31 cellular contexts compared by ENCODE assay signal in the genomic region with DNA sequence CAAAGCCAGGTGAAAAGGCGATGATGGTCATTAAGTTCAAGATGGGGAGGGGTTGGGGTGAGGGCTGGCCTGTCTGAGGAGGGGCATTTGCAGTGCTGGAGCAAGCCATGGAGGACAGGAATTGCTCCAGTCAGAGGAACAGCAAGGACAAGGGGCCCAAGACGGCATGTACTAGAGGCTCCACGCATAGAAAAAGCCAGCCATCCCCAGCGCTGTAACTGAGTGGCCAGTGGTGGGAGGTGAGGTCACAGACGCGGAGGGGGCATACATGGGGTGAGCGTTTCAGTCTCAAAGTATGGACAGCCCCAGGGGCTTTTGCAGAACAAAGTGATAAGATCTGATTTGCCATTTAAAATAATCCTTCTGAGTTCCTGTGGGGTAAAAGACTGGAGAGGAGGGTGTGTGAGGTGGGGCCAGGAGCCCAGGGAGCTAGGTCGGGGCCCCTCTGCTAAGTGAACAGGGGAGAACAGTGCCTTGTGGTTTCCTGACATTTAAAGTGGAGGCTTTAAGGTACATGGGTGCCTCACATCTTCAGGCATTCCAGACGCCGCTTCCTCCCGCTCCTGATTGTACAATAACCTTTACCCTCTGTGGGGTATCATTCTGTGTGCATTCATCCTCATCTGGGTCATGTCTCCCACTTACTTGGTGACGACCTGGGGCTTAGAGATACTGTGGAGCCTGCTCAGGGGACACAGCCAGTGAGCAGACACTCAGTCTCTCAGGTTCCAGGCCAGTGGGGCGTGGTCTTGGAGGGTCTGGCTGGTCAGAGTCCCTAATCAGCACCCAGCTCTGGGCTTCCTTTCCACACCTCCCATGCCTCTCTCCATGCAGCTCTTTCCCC.
"Had no signal": no experiment of that assay in that cellular context is flagged by ENCODE, and none has a peak within 500 bp of the region (broad histone marks: within the 10 kb centered on the region; RNA-seq: fewer than 3 reads in every experiment).

No MANE protein-coding gene starts in this region.

- H3K27ac Mint-ChIP-seq: activated naive CD4-positive, alpha-beta T cell treated with anti-CD3 and anti-CD28 coated beads for 36 hours; activated naive CD8-positive, alpha-beta T cell treated with anti-CD3 and anti-CD28 coated beads for 36 hours; natural killer cell treated with Interleukin-12 subunit alpha and Interleukin-12 subunit beta and Interleukin-15 and Interleukin-18, amount 100 ng/mL, for 72 hours; progenitor cell of endocrine pancreas; stimulated activated memory B cell treated with anti-CD40 and anti-IgM and Interleukin-4, amounts not matched to agents 10 μg/mL and 1 μg/mL and 100 μg/mL, for 72 hours; T-helper 1 cell treated with Interleukin-12 subunit alpha and Interleukin-12 subunit beta and Interleukin-4 antibody, amounts not matched to agents 30 μg/mL and 1 μg/mL, for 36 hours had no signal

- H3K4me3 Mint-ChIP-seq: activated naive CD4-positive, alpha-beta T cell treated with anti-CD3 and anti-CD28 coated beads for 36 hours; activated naive CD8-positive, alpha-beta T cell treated with anti-CD3 and anti-CD28 coated beads for 36 hours; natural killer cell treated with Interleukin-12 subunit alpha and Interleukin-12 subunit beta and Interleukin-15 and Interleukin-18, amount 100 ng/mL, for 72 hours; stimulated activated memory B cell treated with anti-CD40 and anti-IgM and Interleukin-4, amounts not matched to agents 10 μg/mL and 1 μg/mL and 100 μg/mL, for 72 hours; T-helper 1 cell treated with Interleukin-12 subunit alpha and Interleukin-12 subunit beta and Interleukin-4 antibody, amounts not matched to agents 30 μg/mL and 1 μg/mL, for 36 hours had no signal

- H3K27ac ChIP-seq: adrenal gland, body of pancreas, cardiac muscle cell, epithelial cell of prostate, esophagus squamous epithelium, heart right ventricle, left lung, lower lobe of right lung, ovary, right lobe of liver, skin epidermis, tibial nerve, VCaP had no signal

- H3K9me3 Mint-ChIP-seq: activated naive CD4-positive, alpha-beta T cell treated with anti-CD3 and anti-CD28 coated beads for 36 hours; activated naive CD8-positive, alpha-beta T cell treated with anti-CD3 and anti-CD28 coated beads for 36 hours; natural killer cell treated with Interleukin-12 subunit alpha and Interleukin-12 subunit beta and Interleukin-15 and Interleukin-18, amount 100 ng/mL, for 72 hours; stimulated activated memory B cell treated with anti-CD40 and anti-IgM and Interleukin-4, amounts not matched to agents 10 μg/mL and 1 μg/mL and 100 μg/mL, for 72 hours; T-helper 1 cell treated with Interleukin-12 subunit alpha and Interleukin-12 subunit beta and Interleukin-4 antibody, amounts not matched to agents 30 μg/mL and 1 μg/mL, for 36 hours had no signal

- H3K4me3 ChIP-seq: adrenal gland, body of pancreas, cardiac muscle cell, esophagus squamous epithelium, heart right ventricle, left lung, lower lobe of right lung, ovary, right lobe of liver, skin epidermis, tibial nerve had no signal

- H3K36me3 Mint-ChIP-seq: activated naive CD8-positive, alpha-beta T cell treated with anti-CD3 and anti-CD28 coated beads for 36 hours; natural killer cell treated with Interleukin-12 subunit alpha and Interleukin-12 subunit beta and Interleukin-15 and Interleukin-18, amount 100 ng/mL, for 72 hours; stimulated activated memory B cell treated with anti-CD40 and anti-IgM and Interleukin-4, amounts not matched to agents 10 μg/mL and 1 μg/mL and 100 μg/mL, for 72 hours had no signal

- H3K9me3 ChIP-seq: adrenal gland, body of pancreas, esophagus squamous epithelium, heart right ventricle, left lung, lower lobe of right lung, ovary, right lobe of liver, SK-N-SH, tibial nerve had no signal

- DNase-seq: activated CD4-positive, alpha-beta T cell treated with anti-CD3 and anti-CD28 coated beads for 4 hours; activated CD4-positive, alpha-beta T cell treated with anti-CD3 and anti-CD28 coated beads, Interleukin-2, amount 50 U/mL, for 4 hours; activated effector memory CD4-positive, alpha-beta T cell treated with Interleukin-2 at 50 U/mL for 16 hours; activated naive CD4-positive, alpha-beta T cell treated with anti-CD3 and anti-CD28 coated beads for 36 hours; activated naive CD8-positive, alpha-beta T cell treated with anti-CD3 and anti-CD28 coated beads for 36 hours; aorta; body of pancreas; effector CD4-positive, alpha-beta T cell; esophagus squamous epithelium; foreskin melanocyte; heart right ventricle; kidney glomerular epithelial cell; left lung; lower lobe of right lung; mesenchymal stem cell; ovary; right lobe of liver; SK-N-SH; stimulated activated CD4-positive, alpha-beta T cell treated with anti-CD3 and anti-CD28 coated beads, Interleukin-4, amount 100 ng/mL, for 24 hours; SW 1271; T-helper 9 cell had no signal

- H3K36me3 ChIP-seq: adrenal gland, cardiac muscle cell, esophagus squamous epithelium, heart right ventricle, left lung, lower lobe of right lung, ovary, right lobe of liver, tibial nerve had no signal

- H3K4me1 Mint-ChIP-seq: activated naive CD8-positive, alpha-beta T cell treated with anti-CD3 and anti-CD28 coated beads for 36 hours had no signal

- ATAC-seq: body of pancreas; heart right ventricle; left lung; lower lobe of right lung; natural killer cell treated with Interleukin-12 subunit alpha and Interleukin-12 subunit beta and Interleukin-15 and Interleukin-18, amount 100 ng/mL, for 72 hours; right lobe of liver; stimulated activated memory B cell treated with anti-CD40 and anti-IgM and Interleukin-4, amounts not matched to agents 10 μg/mL and 1 μg/mL and 100 μg/mL, for 72 hours had no signal

- H3K9ac ChIP-seq: SK-N-SH had no signal

- H3K4me1 ChIP-seq: adrenal gland, body of pancreas, heart right ventricle, left lung, lower lobe of right lung, right lobe of liver had no signal

- H3K27me3 ChIP-seq: adrenal gland, body of pancreas, cardiac muscle cell, ovary, right lobe of liver had no signal
